In genomic region chr13:90477194-90477593, GRCh38 we compare ENCODE assay signal across 28 cellular contexts.
"Had no signal": no experiment of that assay in that cellular context is flagged by ENCODE, and none has a peak within 500 bp of the region (broad histone marks: within the 10 kb centered on the region; RNA-seq: fewer than 3 reads in every experiment).

No MANE protein-coding gene starts in this region.

- H3K36me3 ChIP-seq: gastrocnemius medialis, heart left ventricle, lower lobe of right lung, ovary, sigmoid colon, stomach, thoracic aorta, tibial nerve, upper lobe of left lung had no signal

- H3K27me3 ChIP-seq: dorsolateral prefrontal cortex, gastrocnemius medialis, heart left ventricle, hepatocyte, ovary, sigmoid colon, stomach, tibial nerve, upper lobe of left lung had no signal

- FAIRE-seq: colon, islet of Langerhans, urothelium cell line had no signal

- H3K4me3 ChIP-seq: dorsolateral prefrontal cortex, gastrocnemius medialis, heart left ventricle, hepatocyte, lower lobe of right lung, ovary, psoas muscle, sigmoid colon, stomach, thoracic aorta, tibial nerve, upper lobe of left lung had no signal

- ATAC-seq: gastrocnemius medialis; heart left ventricle; left colon; left ventricle myocardium superior; lower lobe of right lung; naive thymus-derived CD8-positive, alpha-beta T cell; psoas muscle; right cardiac atrium; stimulated activated effector memory CD8-positive, alpha-beta T cell treated with anti-CD3 and anti-CD28 coated beads, Interleukin-12 subunit alpha, Interleukin-12 subunit beta, amount 100 ng/mL, for 72 hours had no signal

- H3K9me3 ChIP-seq: gastrocnemius medialis, lower lobe of right lung, ovary, psoas muscle, sigmoid colon, thoracic aorta, upper lobe of left lung had no signal

- DNase-seq: dorsolateral prefrontal cortex; effector CD4-positive, alpha-beta T cell; foreskin fibroblast; gastrocnemius medialis; heart left ventricle; left colon; left ventricle myocardium superior; lower lobe of right lung; naive thymus-derived CD8-positive, alpha-beta T cell; nephron progenitor cell; nucleus accumbens; ovary; posterior cingulate gyrus; psoas muscle; right cardiac atrium; sigmoid colon; stimulated activated CD4-positive, alpha-beta T cell treated with anti-CD3 and anti-CD28 coated beads, Interleukin-2, amount 100 ng/mL, for 24 hours; stimulated activated CD4-positive, alpha-beta T cell treated with anti-CD3 and anti-CD28 coated beads, Interleukin-4, amount 100 ng/mL, for 24 hours; stimulated activated naive CD4-positive, alpha-beta T cell treated with Interleukin-2 at 50 U/mL for 16 hours; stomach; upper lobe of left lung had no signal

- H3K4me1 ChIP-seq: gastrocnemius medialis, lower lobe of right lung, psoas muscle, sigmoid colon, stomach, tibial nerve, upper lobe of left lung had no signal
